ENCODE assay signal across 29 cellular contexts in the genomic region with DNA sequence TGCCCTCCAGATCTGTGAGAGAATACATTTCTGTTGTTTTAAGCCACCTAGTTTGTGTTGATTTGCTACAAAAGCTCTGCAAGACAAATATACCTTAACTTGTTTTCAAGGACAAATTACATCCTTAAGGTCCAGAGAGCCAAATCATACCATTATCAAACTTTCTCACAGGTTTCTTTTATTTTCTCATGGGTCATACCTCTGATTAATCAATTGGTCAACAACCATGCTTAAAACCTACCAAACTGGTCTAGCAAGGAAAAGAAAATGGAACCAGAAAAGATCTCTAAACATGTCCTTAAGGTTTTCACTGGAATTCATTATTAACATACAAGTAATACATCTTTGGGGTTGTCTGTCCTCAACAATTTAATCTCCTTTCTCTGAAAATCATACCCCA.
"Had no signal": no experiment of that assay in that cellular context is flagged by ENCODE, and none has a peak within 500 bp of the region (broad histone marks: within the 10 kb centered on the region; RNA-seq: fewer than 3 reads in every experiment).

No MANE protein-coding gene starts in this region.

- H3K4me3 ChIP-seq: adrenal gland, coronary artery, dorsolateral prefrontal cortex, left lung, lower lobe of right lung, psoas muscle, right atrium auricular region, smooth muscle cell, thoracic aorta, upper lobe of left lung, vagina had no signal

- FAIRE-seq: TTC549 had no signal

- DNase-seq: activated CD4-positive, alpha-beta T cell treated with anti-CD3 and anti-CD28 coated beads for 48 hours; activated CD4-positive, alpha-beta T cell treated with anti-CD3 and anti-CD28 coated beads, Interleukin-2, amount 50 U/mL, for 48 hours; activated effector memory CD4-positive, alpha-beta T cell treated with Interleukin-2 at 50 U/mL for 16 hours; activated naive CD4-positive, alpha-beta T cell treated with anti-CD3 and anti-CD28 coated beads for 36 hours; activated naive CD8-positive, alpha-beta T cell treated with anti-CD3 and anti-CD28 coated beads for 36 hours; adrenal gland; aorta; dorsolateral prefrontal cortex; effector memory CD4-positive, alpha-beta T cell; erythroblast; head of caudate nucleus; hippocampal formation; left lung; lower lobe of right lung; mesendoderm; psoas muscle; stimulated activated CD4-positive, alpha-beta T cell treated with anti-CD3 and anti-CD28 coated beads, Interleukin-1b, Interleukin-23, amount 100 ng/mL, for 48 hours; stimulated activated naive CD8-positive, alpha-beta T cell treated with anti-CD3 and anti-CD28 coated beads, Interleukin-15, Interleukin-2, amounts not matched to agents 100 U/mL and 50 U/mL, for 24 hours; T-helper 9 cell; upper lobe of left lung had no signal

- H3K27ac ChIP-seq: adrenal gland, coronary artery, dorsolateral prefrontal cortex, left lung, lower lobe of right lung, neutrophil, psoas muscle, right atrium auricular region, thoracic aorta, upper lobe of left lung, vagina, VCaP had no signal

- H3K9me3 ChIP-seq: adrenal gland, left lung, lower lobe of right lung, neutrophil, psoas muscle, right atrium auricular region, thoracic aorta, upper lobe of left lung, vagina had no signal

- H3K36me3 ChIP-seq: adrenal gland, left lung, lower lobe of right lung, neutrophil, right atrium auricular region, thoracic aorta, upper lobe of left lung, vagina had no signal

- H3K27me3 ChIP-seq: adrenal gland, left lung, neutrophil, right atrium auricular region, upper lobe of left lung, vagina had no signal

- H3K4me1 ChIP-seq: lower lobe of right lung, vagina had no signal

- ATAC-seq: activated CD4-positive, CD25-positive, alpha-beta regulatory T cell treated with anti-CD3 and anti-CD28 coated beads, Interleukin-2, amount 50 U/mL, for 24 hours; left lung; lower lobe of right lung; psoas muscle; stimulated activated naive CD8-positive, alpha-beta T cell treated with anti-CD3 and anti-CD28 coated beads, Interleukin-15, Interleukin-2, amounts not matched to agents 100 U/mL and 50 U/mL, for 24 hours had no signal
